ENCODE assay signal across 2 cellular contexts in the genomic region with DNA sequence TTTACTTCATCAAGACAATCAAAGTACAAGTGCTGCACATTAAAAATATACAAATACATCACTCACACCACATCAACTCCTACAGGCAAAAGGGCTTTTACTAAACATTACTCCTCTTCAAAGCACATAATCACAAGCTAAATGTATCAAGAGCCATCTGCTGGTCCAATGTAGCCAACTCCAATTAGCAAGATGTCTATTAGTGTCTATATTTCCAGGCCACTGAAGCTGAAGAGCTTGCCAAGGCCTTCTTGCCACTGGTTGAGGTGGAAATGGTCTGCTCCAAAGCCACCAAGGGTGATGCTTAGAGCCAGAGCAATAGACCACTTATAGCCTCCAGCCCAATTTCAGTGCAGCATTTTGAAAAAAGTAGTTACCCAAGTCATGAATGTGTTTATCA.
TF ChIP-seq lines count a peak whose summit lies in the region.

No MANE protein-coding gene starts in this region.

TF ChIP-seq in SK-N-SH, 30 proteins besides CTCF, POLR2A, EP300 and RAD21 (continued from another document):
- TF ChIP-seq, protein P1, sequence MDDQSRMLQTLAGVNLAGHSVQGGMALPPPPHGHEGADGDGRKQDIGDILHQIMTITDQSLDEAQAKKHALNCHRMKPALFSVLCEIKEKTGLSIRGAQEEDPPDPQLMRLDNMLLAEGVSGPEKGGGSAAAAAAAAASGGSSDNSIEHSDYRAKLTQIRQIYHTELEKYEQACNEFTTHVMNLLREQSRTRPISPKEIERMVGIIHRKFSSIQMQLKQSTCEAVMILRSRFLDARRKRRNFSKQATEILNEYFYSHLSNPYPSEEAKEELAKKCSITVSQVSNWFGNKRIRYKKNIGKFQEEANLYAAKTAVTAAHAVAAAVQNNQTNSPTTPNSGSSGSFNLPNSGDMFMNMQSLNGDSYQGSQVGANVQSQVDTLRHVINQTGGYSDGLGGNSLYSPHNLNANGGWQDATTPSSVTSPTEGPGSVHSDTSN (IDR thresholded peaks at IDR 0.05): no peak
- TF ChIP-seq, protein P2, sequence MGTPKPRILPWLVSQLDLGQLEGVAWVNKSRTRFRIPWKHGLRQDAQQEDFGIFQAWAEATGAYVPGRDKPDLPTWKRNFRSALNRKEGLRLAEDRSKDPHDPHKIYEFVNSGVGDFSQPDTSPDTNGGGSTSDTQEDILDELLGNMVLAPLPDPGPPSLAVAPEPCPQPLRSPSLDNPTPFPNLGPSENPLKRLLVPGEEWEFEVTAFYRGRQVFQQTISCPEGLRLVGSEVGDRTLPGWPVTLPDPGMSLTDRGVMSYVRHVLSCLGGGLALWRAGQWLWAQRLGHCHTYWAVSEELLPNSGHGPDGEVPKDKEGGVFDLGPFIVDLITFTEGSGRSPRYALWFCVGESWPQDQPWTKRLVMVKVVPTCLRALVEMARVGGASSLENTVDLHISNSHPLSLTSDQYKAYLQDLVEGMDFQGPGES (IDR thresholded peaks at IDR 0.05; ENCODE audit: low read depth, low read length): no peak
- TF ChIP-seq MXI1 (IDR thresholded peaks at IDR 0.05; ENCODE audit: low read depth, low read length): no peak
TF ChIP-seq in SK-N-SH: peak in this region for 0.

TF ChIP-seq in SK-N-SH treated with all-trans-retinoic acid at 6 μM for 48 hours, 23 proteins besides CTCF, POLR2A, EP300 and RAD21 (continued from another document):
- TF ChIP-seq PATZ1 (CRISPR knock-in tag; IDR thresholded peaks at IDR 0.05; ENCODE audit: borderline replicate concordance) (no peak), CSDC2 (CRISPR knock-in tag; IDR thresholded peaks at IDR 0.05) (no peak), ZNF70 (CRISPR knock-in tag; IDR thresholded peaks at IDR 0.05) (no peak), ZNF565 (CRISPR knock-in tag; conservative IDR thresholded peaks at IDR 0.05; ENCODE audit: low read depth) (no peak), ZFP30 (CRISPR knock-in tag; IDR thresholded peaks at IDR 0.05) (no peak), POU6F1 (CRISPR knock-in tag; IDR thresholded peaks at IDR 0.05; ENCODE audit: borderline replicate concordance, low read depth) (no peak), RARB (CRISPR knock-in tag; IDR thresholded peaks at IDR 0.05) (no peak), ESRRG (CRISPR knock-in tag; IDR thresholded peaks at IDR 0.05) (no peak), PPARA (CRISPR knock-in tag; IDR thresholded peaks at IDR 0.05; ENCODE audit: borderline replicate concordance) (no peak), TCF4 (CRISPR knock-in tag; IDR thresholded peaks at IDR 0.05; ENCODE audit: borderline replicate concordance) (no peak), TSHZ2 (CRISPR knock-in tag; IDR thresholded peaks at IDR 0.05) (no peak), ZC3H10 (CRISPR knock-in tag; IDR thresholded peaks at IDR 0.05) (no peak), ZFP3 (CRISPR knock-in tag; IDR thresholded peaks at IDR 0.05) (no peak), BACH2 (CRISPR knock-in tag; IDR thresholded peaks at IDR 0.05; ENCODE audit: borderline replicate concordance) (no peak)
- TF ChIP-seq, protein P3, sequence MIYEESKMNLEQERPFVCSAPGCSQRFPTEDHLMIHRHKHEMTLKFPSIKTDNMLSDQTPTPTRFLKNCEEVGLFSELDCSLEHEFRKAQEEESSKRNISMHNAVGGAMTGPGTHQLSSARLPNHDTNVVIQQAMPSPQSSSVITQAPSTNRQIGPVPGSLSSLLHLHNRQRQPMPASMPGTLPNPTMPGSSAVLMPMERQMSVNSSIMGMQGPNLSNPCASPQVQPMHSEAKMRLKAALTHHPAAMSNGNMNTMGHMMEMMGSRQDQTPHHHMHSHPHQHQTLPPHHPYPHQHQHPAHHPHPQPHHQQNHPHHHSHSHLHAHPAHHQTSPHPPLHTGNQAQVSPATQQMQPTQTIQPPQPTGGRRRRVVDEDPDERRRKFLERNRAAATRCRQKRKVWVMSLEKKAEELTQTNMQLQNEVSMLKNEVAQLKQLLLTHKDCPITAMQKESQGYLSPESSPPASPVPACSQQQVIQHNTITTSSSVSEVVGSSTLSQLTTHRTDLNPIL (CRISPR knock-in tag; IDR thresholded peaks at IDR 0.05; ENCODE audit: low read depth): no peak
TF ChIP-seq in SK-N-SH treated with all-trans-retinoic acid at 6 μM for 48 hours: peak in this region for 0.
